ENCODE assay signal across 8 cellular contexts in the genomic region with DNA sequence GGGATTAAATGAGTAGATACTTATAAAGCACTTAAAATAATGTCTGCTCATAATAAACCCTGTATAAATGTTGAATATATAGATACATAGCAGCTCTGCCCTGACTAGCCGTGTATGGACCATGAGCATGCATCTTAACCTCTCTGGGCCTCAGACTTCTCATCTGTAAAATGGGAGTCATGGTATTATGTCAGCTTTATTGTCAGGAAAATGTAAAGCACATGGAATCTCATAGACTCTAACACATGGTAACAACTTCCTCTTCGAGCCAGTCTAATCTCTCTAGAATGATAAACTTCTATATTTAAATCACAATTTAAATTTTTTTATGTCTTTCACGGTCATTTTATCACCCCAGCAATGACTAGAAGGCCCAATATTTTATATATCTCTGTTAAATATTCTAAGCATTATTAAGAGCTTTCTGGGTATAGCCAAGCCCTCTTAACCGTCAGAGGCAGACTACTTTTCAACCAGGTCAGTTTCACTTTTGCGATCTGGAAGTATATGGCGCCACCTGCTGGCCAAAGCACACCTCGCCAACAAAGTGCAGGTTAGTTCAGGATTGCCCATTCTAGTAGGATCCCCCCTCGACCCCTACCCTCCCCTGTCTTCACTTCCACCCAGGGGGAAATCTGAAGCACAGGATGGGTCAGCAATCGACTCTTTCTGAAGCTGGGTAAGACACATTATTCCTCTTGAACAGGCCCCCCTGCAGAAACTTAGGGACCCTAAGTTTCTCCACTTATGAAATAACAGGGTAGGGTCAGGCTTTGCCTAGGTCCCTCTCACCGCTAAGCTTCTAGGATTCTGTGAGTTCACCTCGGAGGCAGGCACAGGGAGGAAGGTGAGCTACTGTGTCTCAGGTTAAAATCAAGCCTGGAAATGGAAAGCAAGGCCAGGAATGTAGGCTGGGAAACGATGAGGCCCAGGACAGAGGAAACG. TPM values are rescaled to one million over a fixed set of nuclear protein-coding genes. Genes with fewer than 3 reads are reported as not detected.
DNase-seq lines count a peak whose midpoint lies in the region; ATAC-seq, FAIRE-seq and TF ChIP-seq lines count a peak whose summit lies in the region.

No MANE protein-coding gene starts in this region.

- POLR2A ChIA-PET in activated CD8-positive, alpha-beta T cell treated with anti-CD3 and anti-CD28 coated beads, Interleukin-2, amount 10 ng/mL, durations not matched to agents 7 days and 5 days (lab: Charles Lee) = interaction anchor here (0.9 to 1.2 kb wide), 6 partner anchors 9 to 539 kb away, joined by 3 to 5 read pairs (median 4); a partner anchor contains a TSS
- POLR2A ChIA-PET in H1 (lab: Charles Lee; ENCODE audit: partially characterized antibody) = no interaction called here

- peaks cover 2% of the 10 kb centered on the region for H3K27me3 Mint-ChIP-seq in activated CD8-positive, alpha-beta T cell treated with anti-CD3 and anti-CD28 coated beads, Interleukin-2, amount 10 ng/mL, durations not matched to agents 7 days and 5 days (ENCODE audit: low read depth)

- no peaks in the 10 kb centered on the region for H3K79me2 ChIP-seq in H1 (ENCODE audit: control insufficient read depth in 1 of 2, insufficient read depth in 2 of 2, low read length in 2 of 2)

- H3K9me3 Mint-ChIP-seq in activated CD8-positive, alpha-beta T cell treated with anti-CD3 and anti-CD28 coated beads, Interleukin-2, amount 10 ng/mL, durations not matched to agents 7 days and 5 days (ENCODE audit: insufficient read depth) = no peaks in the 10 kb centered on the region

- no peak overlapping the region for H4K91ac ChIP-seq in H1 (replicated peaks; ENCODE audit: insufficient read length, low read length)

- H3K4me3 ChIP-seq in H1 (ENCODE audit: extremely low read depth in 1 of 4, insufficient read depth in 2 of 4, low read depth in 3 of 4, low read length in 4 of 4) = no peak overlapping the region

- H2AFZ ChIP-seq in H1 (ENCODE audit: low read length) = no peak overlapping the region

- H3K23me2 ChIP-seq in H1 (ENCODE audit: low read depth, low read length) = 0 out of 2 replicates have a peak, but pooled peaks cover 2% of the 10 kb centered on the region

- H3K27me3 ChIP-seq in H1 (replicated peaks in 1 of 4; ENCODE audit: control insufficient read depth in 3 of 4, extremely low read depth in 1 of 4, insufficient read depth in 3 of 4, low read length in 3 of 4) = peaks cover 0 to 3% (median 0%) of the 10 kb centered on the region in 4 experiments; a peak in 3 of 7 replicates

- no peak overlapping the region for H2BK120ac ChIP-seq in H1 (replicated peaks; ENCODE audit: low read depth, low read length)

- H3K14ac ChIP-seq in H1 (ENCODE audit: insufficient read length) = no peak overlapping the region

- no peak for TF ChIP-seq POLR2A in H1 (IDR thresholded peaks at IDR 0.05; ENCODE audit: control extremely low read depth in 1 of 2, low read depth in 2 of 2, low read length in 2 of 2)

- no peak overlapping the region for H4K8ac ChIP-seq in H1 (ENCODE audit: extremely low read depth, insufficient read depth, low read length)

- peak; percentile 86 to 92 (median 88) for TF ChIP-seq CTCF in H1 (IDR thresholded peaks at IDR 0.05; ENCODE audit: control extremely low read depth in 1 of 3, insufficient read depth in 1 of 3, low read depth in 1 of 3, low read length in 3 of 3)

- H3K18ac ChIP-seq in H1 (ENCODE audit: extremely low read depth, low read length) = no peak overlapping the region

- TF ChIP-seq EP300 in H1 (IDR thresholded peaks at IDR 0.05; ENCODE audit: borderline replicate concordance in 1 of 2, low read depth in 2 of 2, low read length in 2 of 2) = no peak

- H3K9ac ChIP-seq in H1 (replicated peaks in 1 of 4; ENCODE audit: extremely low read depth in 1 of 4, low read depth in 3 of 4, low read length in 3 of 4) = no peak overlapping the region

- no peak overlapping the region for H2BK20ac ChIP-seq in H1 (ENCODE audit: low read length)

- H3K27ac Mint-ChIP-seq in activated CD8-positive, alpha-beta T cell treated with anti-CD3 and anti-CD28 coated beads, Interleukin-2, amount 10 ng/mL, durations not matched to agents 7 days and 5 days = peak overlapping the region; percentile 84

- H3K9me3 ChIP-seq in H1 (ENCODE audit: insufficient read depth in 2 of 2, low read depth in 1 of 2, low read length in 1 of 2) = no peaks in the 10 kb centered on the region

- no peak overlapping the region for H2AK5ac ChIP-seq in H1 (ENCODE audit: low read depth, low read length)

- peaks cover 30% of the 10 kb centered on the region for H3K4me1 Mint-ChIP-seq in activated CD8-positive, alpha-beta T cell treated with anti-CD3 and anti-CD28 coated beads, Interleukin-2, amount 10 ng/mL, durations not matched to agents 7 days and 5 days (ENCODE audit: low read depth)

- DNase-seq in COLO829 (ENCODE audit: low spot score) = peak; percentile 50
- DNase-seq in NCI-H82 treated with DMSO at 0.1 percent for 48 hours (lab: John Stamatoyannopoulos, UW; ENCODE audit: unreplicated experiment) = peak; percentile 39
- DNase-seq in activated CD8-positive, alpha-beta T cell treated with anti-CD3 and anti-CD28 coated beads, Interleukin-2, amount 10 ng/mL, durations not matched to agents 7 days and 5 days = peak; percentile 91
- peak; percentile 66 to 91 for DNase-seq in H1 (ENCODE audit: low read depth in 1 of 2, low spot score in 2 of 2)
- DNase-seq in midbrain (lab: John Stamatoyannopoulos, UW) = peak; percentile 87
- DNase-seq in stimulated activated CD8-positive, alpha-beta memory T cell treated with anti-CD3 and anti-CD28 coated beads, Interleukin-4, amount 100 ng/mL, for 1 hour (ENCODE audit: low read depth in 2 of 2, low spot score in 1 of 2) = peak; percentile 75 to 78

- H3K36me3 Mint-ChIP-seq in activated CD8-positive, alpha-beta T cell treated with anti-CD3 and anti-CD28 coated beads, Interleukin-2, amount 10 ng/mL, durations not matched to agents 7 days and 5 days (ENCODE audit: low read depth) = no peaks in the 10 kb centered on the region

- peak; percentile 86 for ATAC-seq in GM19452 (IDR thresholded peaks at IDR 0.05; ENCODE audit: unreplicated experiment)
- ATAC-seq in HG03521 (IDR thresholded peaks at IDR 0.05; ENCODE audit: unreplicated experiment) = peak; percentile 76
- ATAC-seq in activated CD8-positive, alpha-beta T cell treated with anti-CD3 and anti-CD28 coated beads, Interleukin-2, amount 10 ng/mL, durations not matched to agents 7 days and 5 days = peak; percentile 85

- peak; percentile 94 to 97 for TF ChIP-seq RAD21 in H1 (IDR thresholded peaks at IDR 0.05 in 1 of 2, conservative IDR thresholded peaks at IDR 0.05 in 1 of 2; ENCODE audit: low read depth in 2 of 2, low read length in 2 of 2)

- no peak overlapping the region for H3K4me2 ChIP-seq in H1 (ENCODE audit: insufficient read depth in 1 of 2, low read depth in 2 of 2, low read length in 2 of 2)

- no peaks in the 10 kb centered on the region for H4K20me1 ChIP-seq in H1 (replicated peaks in 1 of 2; ENCODE audit: control insufficient read depth in 1 of 2, insufficient read depth in 2 of 2, low read length in 2 of 2)

- H3K27ac ChIP-seq in H1 (ENCODE audit: low read depth, low read length) = no peak overlapping the region

- H2BK15ac ChIP-seq in H1 (ENCODE audit: low read length) = peak overlapping the region; percentile 36; the same call in 1 of the 2 replicates

- no peak overlapping the region for H2BK5ac ChIP-seq in H1 (ENCODE audit: low read depth, low read length)

- 45% methylated on average over 13 of the region's 13 CpGs; no CpG with 5 or more reads in 1 of the 2 experiments for WGBS in H1 (ENCODE audit: extremely low coverage in 1 of 2, insufficient coverage in 1 of 2, insufficient read length in 1 of 2, insufficient replicate concordance in 2 of 2, low coverage in 1 of 2, low lambda C conversion rate in 2 of 2, missing lambda C conversion rate in 1 of 2), 2 experiments

- H3K23ac ChIP-seq in H1 (ENCODE audit: insufficient read length) = no peak overlapping the region

- no peaks in the 10 kb centered on the region for H3K36me3 ChIP-seq in H1 (ENCODE audit: control insufficient read depth in 2 of 4, insufficient read depth in 4 of 4, low read length in 3 of 4)

- CTCF ChIA-PET in activated CD8-positive, alpha-beta T cell treated with anti-CD3 and anti-CD28 coated beads, Interleukin-2, amount 10 ng/mL, durations not matched to agents 7 days and 5 days (lab: Charles Lee) = interaction anchor here (0.6 to 4.6 kb wide), 109 partner anchors 9 to 802 kb away, joined by 3 to 97 read pairs (median 4); a partner anchor contains a TSS
- CTCF ChIA-PET in H1 (lab: Charles Lee; ENCODE audit: partially characterized antibody) = interaction anchor here (0.5 to 8.9 kb wide), 86 partner anchors 8 to 1798 kb away, joined by 3 to 147 read pairs (median 4); a partner anchor contains a TSS

- no peak overlapping the region for H3K4ac ChIP-seq in H1 (replicated peaks; ENCODE audit: insufficient read length, low read depth, low read length)

- no peaks in the 10 kb centered on the region for H3K79me1 ChIP-seq in H1 (ENCODE audit: low read depth, low read length)

- FAIRE-seq in H1 (lab: Jason Lieb, UNC) = peak; percentile 98

- peak overlapping the region; percentile 58 for H3K4me3 Mint-ChIP-seq in activated CD8-positive, alpha-beta T cell treated with anti-CD3 and anti-CD28 coated beads, Interleukin-2, amount 10 ng/mL, durations not matched to agents 7 days and 5 days

- H3K56ac ChIP-seq in H1 (replicated peaks; ENCODE audit: insufficient read length, low read depth, low read length) = no peak overlapping the region

- no peak overlapping the region for H2BK12ac ChIP-seq in H1 (ENCODE audit: low read depth, low read length)

- H3K4me1 ChIP-seq in H1 (replicated peaks in 1 of 4; ENCODE audit: control insufficient read depth in 3 of 4, insufficient read depth in 4 of 4, low read length in 3 of 4) = no peaks in the 10 kb centered on the region

- H4K5ac ChIP-seq in H1 (ENCODE audit: insufficient read length, low read depth, low read length) = no peak overlapping the region

TF ChIP-seq in H1, 55 proteins besides CTCF, POLR2A, EP300 and RAD21:
- peak; percentile 32; the same call in 1 of the 2 replicates for TF ChIP-seq CREB1 (IDR thresholded peaks at IDR 0.05)
- no peak for TF ChIP-seq TEAD4 (IDR thresholded peaks at IDR 0.05; ENCODE audit: low read depth, low read length)

RNA-seq across cellular contexts. Expression of a gene that starts 36.0 kb away (rescaled TPM):
- not detected for total RNA-seq in activated CD8-positive, alpha-beta T cell treated with anti-CD3 and anti-CD28 coated beads, Interleukin-2, amount 10 ng/mL, durations not matched to agents 7 days and 5 days
- total RNA-seq in H1 (2021; fragmentation: NEBNext Ultra II Directional; extraction: Animal tissue kit (Norgen Biotek cat#: 25700)) = 0.15 and 0.17 TPM in 2 replicates
- 0.19 and 0.23 TPM in 2 replicates for polyA plus RNA-seq in H1 (2011; rRNA removed)
- 0.14 TPM for polyA plus RNA-seq in H1 (2011; cell fraction: cytosol; rRNA removed)
- polyA plus RNA-seq in H1 (2011; cell fraction: nucleus; rRNA removed) = 0.14 TPM
- 0.17 to 0.64 TPM (median 0.23 TPM) in 4 replicates for polyA plus RNA-seq in H1 (2012, experiment 1 of 2)
- not detected for polyA plus RNA-seq in H1 (2012, experiment 2 of 2)
- 0.12 TPM for polyA plus RNA-seq in H1 (2013, experiment 1 of 2)
- polyA plus RNA-seq in H1 (2013, experiment 2 of 2) = 0.11 TPM
- polyA minus RNA-seq in H1 (2011; rRNA and poly(A)+ RNA removed) = 0.06 and 0.22 TPM in 2 replicates
- polyA minus RNA-seq in H1 (2011; cell fraction: cytosol; rRNA and poly(A)+ RNA removed) = not detected
- 0.10 TPM for polyA minus RNA-seq in H1 (2011; cell fraction: nucleus; rRNA and poly(A)+ RNA removed)

Comparison
In these comparisons a context has a peak if more than half of its experiments do, and no peak if none do; other contexts are left out.
1. DNase-seq: peak in every context shown above with its lines; median percentile 91 in activated CD8-positive, alpha-beta T cell treated with anti-CD3 and anti-CD28 coated beads, Interleukin-2, amount 10 ng/mL, durations not matched to agents 7 days and 5 days; 87 in midbrain; 78 in H1; 76 in stimulated activated CD8-positive, alpha-beta memory T cell treated with anti-CD3 and anti-CD28 coated beads, Interleukin-4, amount 100 ng/mL, for 1 hour; 50 in COLO829; 39 in NCI-H82 treated with DMSO at 0.1 percent for 48 hours.